37 cellular contexts compared by ENCODE assay signal in the genomic region with DNA sequence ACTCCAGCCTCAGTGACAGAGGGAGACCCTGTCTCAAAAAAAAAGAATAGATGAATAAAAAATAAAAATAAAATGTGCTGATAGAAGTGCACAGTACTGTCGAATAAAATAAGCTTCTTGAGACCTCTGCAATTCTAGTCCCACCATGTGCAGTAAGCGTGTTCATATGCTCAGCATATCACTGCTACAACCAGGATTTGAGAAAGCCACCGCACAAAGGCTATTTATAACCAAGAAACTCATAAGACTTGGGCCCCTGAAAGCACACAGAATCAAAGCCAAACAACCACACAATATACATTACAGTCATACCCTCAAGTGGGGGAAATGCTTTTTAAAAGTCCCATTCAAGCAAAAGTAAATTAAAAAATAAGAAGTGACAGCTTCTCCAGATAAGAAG.
"Had no signal": no experiment of that assay in that cellular context is flagged by ENCODE, and none has a peak within 500 bp of the region (broad histone marks: within the 10 kb centered on the region; RNA-seq: fewer than 3 reads in every experiment).

No MANE protein-coding gene starts in this region.

- H3K4me1 Mint-ChIP-seq: activated naive CD4-positive, alpha-beta T cell treated with anti-CD3 and anti-CD28 coated beads, Interleukin-2, amount 10 ng/mL, durations not matched to agents 7 days and 5 days; activated naive CD4-positive, alpha-beta T cell treated with anti-CD3 and anti-CD28 coated beads, Interleukin-2, amount 50 U/mL, for 24 hours; activated naive CD8-positive, alpha-beta T cell treated with anti-CD3 and anti-CD28 coated beads for 36 hours; activated naive CD8-positive, alpha-beta T cell treated with anti-CD3 and anti-CD28 coated beads, Interleukin-2, amount 10 ng/mL, durations not matched to agents 7 days and 5 days; activated naive CD8-positive, alpha-beta T cell treated with anti-CD3 and anti-CD28 coated beads, Interleukin-2, amount 50 U/mL, for 24 hours; activated T-helper 17 cell treated with anti-CD3 and anti-CD28 coated beads, Interleukin-2, amount 50 U/mL, for 72 hours; brain; central memory CD8-positive, alpha-beta T cell had no signal

- H3K4me3 Mint-ChIP-seq: activated naive CD4-positive, alpha-beta T cell treated with anti-CD3 and anti-CD28 coated beads for 36 hours; activated naive CD4-positive, alpha-beta T cell treated with anti-CD3 and anti-CD28 coated beads, Interleukin-2, amount 10 ng/mL, durations not matched to agents 7 days and 5 days; activated naive CD4-positive, alpha-beta T cell treated with anti-CD3 and anti-CD28 coated beads, Interleukin-2, amount 50 U/mL, for 24 hours; activated naive CD8-positive, alpha-beta T cell; activated naive CD8-positive, alpha-beta T cell treated with anti-CD3 and anti-CD28 coated beads for 36 hours; activated naive CD8-positive, alpha-beta T cell treated with anti-CD3 and anti-CD28 coated beads, Interleukin-2, amount 10 ng/mL, durations not matched to agents 7 days and 5 days; activated naive CD8-positive, alpha-beta T cell treated with anti-CD3 and anti-CD28 coated beads, Interleukin-2, amount 50 U/mL, for 24 hours; activated T-cell treated with anti-CD3 and anti-CD28 coated beads, Interleukin-2, amount 50 U/mL, for 4 hours; activated T-cell treated with anti-CD3 and anti-CD28 coated beads, Interleukin-2, amount 50 U/mL, for 72 hours; activated T-helper 1 cell treated with anti-CD3 and anti-CD28 coated beads, Interleukin-12 subunit alpha, Interleukin-12 subunit beta, Interleukin-2, Interleukin-4 antibody, amounts not matched to agents 30 ng/mL and 10 ng/mL and 1 ng/mL, durations not matched to agents 14 hours and 24 hours and 36 hours; activated T-helper 17 cell treated with anti-CD3 and anti-CD28 coated beads, Interleukin-2, amount 50 U/mL, for 72 hours; brain; central memory CD8-positive, alpha-beta T cell had no signal

- H3K36me3 Mint-ChIP-seq: activated naive CD4-positive, alpha-beta T cell treated with anti-CD3 and anti-CD28 coated beads, Interleukin-2, amount 10 ng/mL, durations not matched to agents 7 days and 5 days; activated naive CD4-positive, alpha-beta T cell treated with anti-CD3 and anti-CD28 coated beads, Interleukin-2, amount 50 U/mL, for 24 hours; activated naive CD8-positive, alpha-beta T cell treated with anti-CD3 and anti-CD28 coated beads for 36 hours; brain had no signal

- H3K4me3 ChIP-seq: adrenal gland, ascending aorta, body of pancreas, breast epithelium, cardiac muscle cell, colonic mucosa had no signal

- H3K27me3 ChIP-seq: adrenal gland, ascending aorta, body of pancreas, brain microvascular endothelial cell, breast epithelium, cardiac muscle cell, colonic mucosa had no signal

- DNase-seq: activated effector memory CD4-positive, alpha-beta T cell treated with anti-CD3 and anti-CD28 coated beads, Interleukin-2, amount 50 U/mL, for 16 hours; activated effector memory CD4-positive, alpha-beta T cell treated with Interleukin-2 at 50 U/mL for 16 hours; activated gamma-delta T cell; activated gamma-delta T cell treated with Interleukin-2 at 50 U/mL for 16 hours; activated naive CD4-positive, alpha-beta T cell; activated naive CD4-positive, alpha-beta T cell treated with anti-CD3 and anti-CD28 coated beads for 36 hours; activated naive CD4-positive, alpha-beta T cell treated with anti-CD3 and anti-CD28 coated beads, Interleukin-2, amount 10 ng/mL, durations not matched to agents 7 days and 5 days; activated naive CD4-positive, alpha-beta T cell treated with anti-CD3 and anti-CD28 coated beads, Interleukin-2, amount 50 U/mL, for 16 hours; activated naive CD4-positive, alpha-beta T cell treated with Interleukin-2 at 50 U/mL for 16 hours; activated naive CD8-positive, alpha-beta T cell treated with anti-CD3 and anti-CD28 coated beads for 36 hours; activated naive CD8-positive, alpha-beta T cell treated with anti-CD3 and anti-CD28 coated beads, Interleukin-2, amount 10 ng/mL, durations not matched to agents 7 days and 5 days; activated naive CD8-positive, alpha-beta T cell treated with anti-CD3 and anti-CD28 coated beads, Interleukin-2, amount 50 U/mL, for 24 hours; activated T-cell treated with anti-CD3 and anti-CD28 coated beads, Interleukin-2, amount 50 U/mL, for 4 hours; activated T-cell treated with anti-CD3 and anti-CD28 coated beads, Interleukin-2, amount 50 U/mL, for 48 hours; activated T-cell treated with anti-CD3 and anti-CD28 coated beads, Interleukin-2, amount 50 U/mL, for 72 hours; adrenal gland; amniotic stem cell; amygdala; anterior cingulate cortex; aorta; body of pancreas; brain microvascular endothelial cell; caudate nucleus; central memory CD4-positive, alpha-beta T cell; cerebellar nuclear complex; colonic mucosa had no signal

- H3K4me1 ChIP-seq: adrenal gland, ascending aorta, body of pancreas, breast epithelium, colonic mucosa had no signal

- H3K9me3 ChIP-seq: adrenal gland, body of pancreas, breast epithelium, colonic mucosa had no signal

- H3K27ac Mint-ChIP-seq: activated naive CD4-positive, alpha-beta T cell treated with anti-CD3 and anti-CD28 coated beads for 36 hours; activated naive CD4-positive, alpha-beta T cell treated with anti-CD3 and anti-CD28 coated beads, Interleukin-2, amount 10 ng/mL, durations not matched to agents 7 days and 5 days; activated naive CD4-positive, alpha-beta T cell treated with anti-CD3 and anti-CD28 coated beads, Interleukin-2, amount 50 U/mL, for 24 hours; activated naive CD4-positive, alpha-beta T cell treated with anti-CD3 and anti-CD28 coated beads, Interleukin-2, amount 50 U/mL, for 72 hours; activated naive CD8-positive, alpha-beta T cell; activated naive CD8-positive, alpha-beta T cell treated with anti-CD3 and anti-CD28 coated beads for 36 hours; activated naive CD8-positive, alpha-beta T cell treated with anti-CD3 and anti-CD28 coated beads, Interleukin-2, amount 10 ng/mL, durations not matched to agents 7 days and 5 days; activated naive CD8-positive, alpha-beta T cell treated with anti-CD3 and anti-CD28 coated beads, Interleukin-2, amount 50 U/mL, for 24 hours; activated T-cell treated with anti-CD3 and anti-CD28 coated beads, Interleukin-2, amount 50 U/mL, for 72 hours; activated T-helper 1 cell treated with anti-CD3 and anti-CD28 coated beads, Interleukin-12 subunit alpha, Interleukin-12 subunit beta, Interleukin-2, Interleukin-4 antibody, amounts not matched to agents 30 ng/mL and 10 ng/mL and 1 ng/mL, durations not matched to agents 14 hours and 24 hours and 36 hours; activated T-helper 17 cell treated with anti-CD3 and anti-CD28 coated beads, Interleukin-2, amount 50 U/mL, for 72 hours; activated T-helper 2 cell treated with anti-CD3 and anti-CD28 coated beads, Interferon-gamma antibody, Interleukin-2, Interleukin-4, amounts not matched to agents 10 μg/mL and 5 μg/mL and 100 μg/mL, durations not matched to agents 14 hours and 24 hours and 36 hours; brain had no signal

- H3K36me3 ChIP-seq: adrenal gland, ascending aorta, brain microvascular endothelial cell, breast epithelium, cardiac muscle cell, colonic mucosa had no signal

- H3K27me3 Mint-ChIP-seq: activated naive CD4-positive, alpha-beta T cell treated with anti-CD3 and anti-CD28 coated beads, Interleukin-2, amount 10 ng/mL, durations not matched to agents 7 days and 5 days had no signal

- H3K9me3 Mint-ChIP-seq: activated T-helper 2 cell treated with anti-CD3 and anti-CD28 coated beads, Interferon-gamma antibody, Interleukin-2, Interleukin-4, amounts not matched to agents 10 μg/mL and 5 μg/mL and 100 μg/mL, durations not matched to agents 14 hours and 24 hours and 36 hours had no signal

- H3K27ac ChIP-seq: adrenal gland, ascending aorta, body of pancreas, brain microvascular endothelial cell, breast epithelium, cardiac muscle cell, colonic mucosa had no signal

- ATAC-seq: activated naive CD4-positive, alpha-beta T cell treated with anti-CD3 and anti-CD28 coated beads, Interleukin-2, amount 50 U/mL, for 72 hours; activated naive CD8-positive, alpha-beta T cell treated with anti-CD3 and anti-CD28 coated beads, Interleukin-2, amount 50 U/mL, for 24 hours; activated T-cell treated with anti-CD3 and anti-CD28 coated beads, Interleukin-2, amount 50 U/mL, for 4 hours; activated T-cell treated with anti-CD3 and anti-CD28 coated beads, Interleukin-2, amount 50 U/mL, for 72 hours; activated T-helper 17 cell treated with anti-CD3 and anti-CD28 coated beads, Interleukin-2, amount 50 U/mL, for 72 hours; body of pancreas had no signal
